In the genomic region with DNA sequence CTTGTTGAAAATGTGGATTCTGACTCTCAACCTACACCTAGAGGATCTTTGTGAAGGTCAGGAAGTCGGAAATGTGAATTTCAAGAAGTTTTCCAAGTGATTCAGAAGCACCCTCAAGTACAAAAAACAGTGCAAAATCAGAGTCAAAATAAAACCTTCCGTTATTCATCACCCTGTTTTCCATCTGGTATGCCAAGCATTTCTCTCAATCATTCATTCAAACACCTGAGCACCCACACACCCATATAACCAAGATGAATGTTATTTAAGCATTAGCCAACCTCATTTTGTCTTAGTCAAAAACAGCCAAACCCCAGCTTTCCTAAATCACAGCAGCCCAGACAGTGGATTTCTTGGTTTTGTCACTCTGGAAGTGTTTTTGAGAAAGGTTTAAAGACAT, we compare ENCODE assay signal across 19 cellular contexts.
DNase-seq lines count a peak whose midpoint lies in the region; ATAC-seq and TF ChIP-seq lines count a peak whose summit lies in the region.
"Had no signal": no experiment of that assay in that cellular context is flagged by ENCODE, and none has a peak within 500 bp of the region (broad histone marks: within the 10 kb centered on the region; RNA-seq: fewer than 3 reads in every experiment).

No MANE protein-coding gene starts in this region.

- H3K4me3 Mint-ChIP-seq in IgD-negative memory B cell (no peak overlapping the region), type B pancreatic cell (peak overlapping the region; percentile 8), CD14-positive monocyte (no peak overlapping the region)

- H3K36me3 ChIP-seq in RWPE2 (ENCODE audit: low read depth) = peaks cover 8% of the 10 kb centered on the region; the same call in 1 of the 2 replicates
- H3K36me3 ChIP-seq: SJCRH30 had no signal

- H3K9me3 Mint-ChIP-seq in IgD-negative memory B cell = no peaks in the 10 kb centered on the region
- peaks cover 10% of the 10 kb centered on the region for H3K9me3 Mint-ChIP-seq in type B pancreatic cell
- no peaks in the 10 kb centered on the region for H3K9me3 Mint-ChIP-seq in CD14-positive monocyte

- no peaks in the 10 kb centered on the region for H3K9me3 ChIP-seq in RWPE2 (ENCODE audit: severe bottlenecking)
- H3K9me3 ChIP-seq: SJCRH30 had no signal

- TF ChIP-seq CTCF in RWPE2 (IDR thresholded peaks at IDR 0.05; ENCODE audit: poor library complexity, severe bottlenecking) (no peak), foreskin keratinocyte (conservative IDR thresholded peaks at IDR 0.05) (no peak), type B pancreatic cell (conservative IDR thresholded peaks at IDR 0.05) (no peak), GM10266 (IDR thresholded peaks at IDR 0.05; ENCODE audit: control insufficient read depth, insufficient read depth, low read depth, missing control alignments) (no peak), CD14-positive monocyte (IDR thresholded peaks at IDR 0.05) (no peak)

- no peaks in the 10 kb centered on the region for H3K27me3 ChIP-seq in RWPE2 (ENCODE audit: insufficient read depth, poor library complexity, severe bottlenecking)
- no peaks in the 10 kb centered on the region for H3K27me3 ChIP-seq in foreskin keratinocyte
- H3K27me3 ChIP-seq: SJCRH30 had no signal

- H3K4me1 ChIP-seq in RWPE2 (ENCODE audit: insufficient read depth, poor library complexity, severe bottlenecking) (peaks cover 66% of the 10 kb centered on the region), foreskin keratinocyte (peaks cover 55% of the 10 kb centered on the region)
- H3K4me1 ChIP-seq: SJCRH30 had no signal

- ATAC-seq in RWPE2 (ENCODE audit: low read depth) (peak; percentile 8; the same call in 1 of the 3 replicates), foreskin keratinocyte (peak; percentile 2)
- ATAC-seq: K562, PC-3 had no signal

- H3K4me1 Mint-ChIP-seq in IgD-negative memory B cell (peaks cover 78 to 86% (median 80%) of the 10 kb centered on the region in 3 donors), type B pancreatic cell (ENCODE audit: unreplicated experiment) (peaks cover 6% of the 10 kb centered on the region), CD14-positive monocyte (no peaks in the 10 kb centered on the region)

- H3K27me3 Mint-ChIP-seq in IgD-negative memory B cell = no peaks in the 10 kb centered on the region
- peaks cover 3% of the 10 kb centered on the region for H3K27me3 Mint-ChIP-seq in type B pancreatic cell
- H3K27me3 Mint-ChIP-seq in CD14-positive monocyte (ENCODE audit: low read depth in 3 of 3) = peaks cover 2 to 4% (median 2%) of the 10 kb centered on the region in 3 donors

- DNase-seq in RWPE2 (ENCODE audit: low spot score) (no peak), foreskin keratinocyte (peak; percentile 55 to 88), type B pancreatic cell (ENCODE audit: extremely low spot score, unreplicated experiment) (no peak), GM10266 (ENCODE audit: extremely low spot score) (no peak), DMS153 (lab: John Stamatoyannopoulos, UW) (no peak), CD14-positive monocyte (ENCODE audit: low spot score) (no peak)
- DNase-seq: DMS 273 treated with DMSO at 0.1 percent for 48 hours; GDM1; GOT3; NCI-H187; NCI-H2107; NCI-H510A; NCI-H748 treated with DMSO at 0.1 percent for 48 hours; NK-92 treated with Interleukin-12 subunit alpha and Interleukin-12 subunit beta, amount 100 ng/mL, for 24 hours; PC-3; SJCRH30 had no signal

- intact Hi-C loops in CD14-positive monocyte (cut with micrococcal nuclease) = no loop called here

- peak overlapping the region; percentile 100 for H3K27ac ChIP-seq in RWPE2 (ENCODE audit: poor library complexity, severe bottlenecking)
- H3K27ac ChIP-seq in foreskin keratinocyte = peak overlapping the region; percentile 97
- H3K27ac ChIP-seq: C4-2B, SJCRH30 had no signal

- H3K36me3 Mint-ChIP-seq in IgD-negative memory B cell (peaks cover 12% of the 10 kb centered on the region), type B pancreatic cell (peaks cover 5% of the 10 kb centered on the region), CD14-positive monocyte (no peaks in the 10 kb centered on the region)

- no peak overlapping the region for H3K4me3 ChIP-seq in RWPE2 (ENCODE audit: severe bottlenecking)
- H3K4me3 ChIP-seq: K562, SJCRH30 had no signal

- H3K27ac Mint-ChIP-seq in IgD-negative memory B cell = peak overlapping the region in 2 of 3 donors; percentile 6 to 41
- H3K27ac Mint-ChIP-seq in type B pancreatic cell = peak overlapping the region; percentile 38
- H3K27ac Mint-ChIP-seq in CD14-positive monocyte = no peak overlapping the region

Comparison
In these comparisons a context has a peak if more than half of its experiments do, and no peak if none do; other contexts are left out.
1. H3K27ac Mint-ChIP-seq: peak in IgD-negative memory B cell (2 of 3) and type B pancreatic cell (single experiment); none in CD14-positive monocyte (0 of 7).
2. DNase-seq: peak in foreskin keratinocyte (2 of 2); none in RWPE2 (single experiment), type B pancreatic cell (single experiment), GM10266 (single experiment), DMS153 (single experiment) and CD14-positive monocyte (single experiment).